In the genomic region with DNA sequence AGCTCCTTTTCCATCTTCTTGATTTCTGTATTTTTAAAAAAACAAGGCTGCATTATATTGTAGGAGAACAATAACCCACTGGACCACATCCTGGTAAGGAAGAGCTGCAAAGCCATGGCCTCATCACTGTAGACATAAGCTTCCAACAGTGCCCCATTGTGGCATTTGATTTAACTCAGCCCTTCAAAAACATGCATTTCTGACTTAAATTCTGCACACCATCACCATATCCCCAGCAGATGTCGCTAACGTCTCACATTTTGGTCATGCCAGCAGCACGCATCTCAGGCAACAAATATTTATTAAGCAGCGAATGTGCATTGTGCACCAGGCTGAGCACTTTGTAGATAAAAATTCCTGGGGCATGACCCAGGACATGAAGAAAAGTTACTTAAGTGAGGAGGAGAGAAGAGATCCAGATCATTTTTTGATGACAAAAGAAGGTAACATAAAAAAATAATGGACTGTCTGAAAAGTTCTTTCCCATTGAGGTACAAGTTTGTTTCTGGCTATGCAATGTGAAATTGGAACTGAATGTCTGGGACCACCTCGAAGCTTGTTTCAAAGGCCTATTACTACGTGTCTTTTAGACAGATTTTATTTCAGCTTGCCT, we compare ENCODE assay signal across 8 cellular contexts.
DNase-seq lines count a peak whose midpoint lies in the region; ATAC-seq and FAIRE-seq lines count a peak whose summit lies in the region.

No MANE protein-coding gene starts in this region.

- DNase-seq in NCI-H510A (lab: John Stamatoyannopoulos, UW): peak; percentile 46
- DNase-seq in activated CD4-positive, alpha-beta T cell treated with anti-CD3 and anti-CD28 coated beads for 1 hour: peak; percentile 32
- DNase-seq in cerebellum (ENCODE audit: low spot score): peak; percentile 75
- DNase-seq in left kidney (ENCODE audit: low read depth, low spot score): peak; percentile 94
- peak; percentile 31 to 44 for DNase-seq in stimulated activated CD4-positive, alpha-beta T cell treated with anti-CD3 and anti-CD28 coated beads, Interleukin-4, amount 100 ng/mL, for 48 hours (ENCODE audit: low read depth in 2 of 2)

- peak; percentile 73 for ATAC-seq in GM18511 (IDR thresholded peaks at IDR 0.05; ENCODE audit: unreplicated experiment)
- ATAC-seq in HG03354 (IDR thresholded peaks at IDR 0.05; ENCODE audit: poor library complexity, severe bottlenecking, unreplicated experiment): peak; percentile 81

- peak; percentile 88 for FAIRE-seq in A204.1 (lab: Jason Lieb, UNC)

Comparison
In these comparisons a context has a peak if more than half of its experiments do, and no peak if none do; other contexts are left out.
1. Peak in every context shown above with its lines: DNase-seq and ATAC-seq.
2. DNase-seq: peak in every context shown above with its lines; median percentile 94 in left kidney; 75 in cerebellum; 46 in NCI-H510A; 38 in stimulated activated CD4-positive, alpha-beta T cell treated with anti-CD3 and anti-CD28 coated beads, Interleukin-4, amount 100 ng/mL, for 48 hours; 32 in activated CD4-positive, alpha-beta T cell treated with anti-CD3 and anti-CD28 coated beads for 1 hour.